ENCODE assay signal across 12 cellular contexts in the genomic region with DNA sequence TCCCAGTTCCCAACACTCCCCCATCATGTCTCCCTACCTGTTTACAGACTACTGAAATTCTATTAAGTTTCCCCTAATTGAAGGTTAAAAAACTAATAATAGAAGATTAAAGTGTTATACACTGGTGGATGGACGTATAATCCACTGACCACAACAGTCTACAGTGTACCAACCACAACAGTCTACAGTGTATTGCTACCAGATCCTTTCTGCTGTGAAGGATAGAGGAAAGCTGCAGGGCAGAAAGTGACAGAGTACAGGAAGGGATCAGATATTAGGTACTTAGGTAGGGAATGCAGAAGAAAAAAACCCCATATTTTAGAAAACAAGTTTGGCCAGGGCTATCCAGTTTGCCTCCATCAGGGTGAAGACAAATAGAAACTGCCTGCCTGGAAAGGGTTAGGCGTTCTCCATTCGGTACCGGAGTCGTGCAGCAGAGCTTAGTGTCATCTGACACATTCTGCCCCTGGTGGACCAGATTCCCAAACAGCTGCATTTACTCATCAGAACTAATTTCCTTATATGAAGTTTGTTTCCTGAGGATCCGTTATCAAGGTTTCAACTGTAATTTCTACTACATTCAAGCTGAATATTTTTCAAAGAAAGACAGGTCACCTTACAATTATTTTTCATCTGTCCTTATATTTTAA. TPM values are rescaled to one million over a fixed set of nuclear protein-coding genes. Genes with fewer than 3 reads are reported as not detected.
A peak's percentile ranks its signal among the peaks of the same experiment; 100 is the strongest.
DNase-seq lines count a peak whose midpoint lies in the region; ATAC-seq and TF ChIP-seq lines count a peak whose summit lies in the region.
"Had no signal": no experiment of that assay in that cellular context is flagged by ENCODE, and none has a peak within 500 bp of the region (broad histone marks: within the 10 kb centered on the region; RNA-seq: fewer than 3 reads in every experiment).

No MANE protein-coding gene starts in this region.

- H3K27me3 ChIP-seq in gastroesophageal sphincter, result no peaks in the 10 kb centered on the region

- peak overlapping the region in 2 of 4 donors; percentile 9 to 11 for H3K27ac ChIP-seq in gastroesophageal sphincter
- H3K27ac ChIP-seq: prostate gland had no signal

- no peak for TF ChIP-seq POLR2A in gastroesophageal sphincter (IDR thresholded peaks at IDR 0.05)

- peak in 3 of 4 experiments; percentile 30 to 45 (median 33) for TF ChIP-seq CTCF in gastroesophageal sphincter (IDR thresholded peaks at IDR 0.05)

- peaks cover 4 to 77% (median 8%) of the 10 kb centered on the region in 3 donors for H3K4me1 ChIP-seq in gastroesophageal sphincter
- H3K4me1 ChIP-seq: prostate gland had no signal

- H3K9me3 ChIP-seq in gastroesophageal sphincter, result no peaks in the 10 kb centered on the region
- H3K9me3 ChIP-seq: prostate gland had no signal

- H3K36me3 ChIP-seq in gastroesophageal sphincter, result peaks cover 0 to 26% of the 10 kb centered on the region in 2 donors
- H3K36me3 ChIP-seq: prostate gland had no signal

- ATAC-seq in gastroesophageal sphincter, result peak; percentile 68
- ATAC-seq in HG02763 (IDR thresholded peaks at IDR 0.05; ENCODE audit: unreplicated experiment), result no peak

- TF ChIP-seq EP300 in gastroesophageal sphincter (IDR thresholded peaks at IDR 0.05), result no peak

- H3K4me3 ChIP-seq in gastroesophageal sphincter, result no peak overlapping the region
- H3K4me3 ChIP-seq: prostate gland had no signal

- 9 to 12% methylated on average over 5 to 6 of the region's 6 CpGs for WGBS in gastroesophageal sphincter (ENCODE audit: low coverage in 1 of 2), 2 donors

- peak; percentile 66 for DNase-seq in AG20443 (ENCODE audit: low spot score)
- DNase-seq in amniotic epithelial cell (ENCODE audit: low read depth), result peak; percentile 22
- DNase-seq in nucleus accumbens (lab: John Stamatoyannopoulos, UW), result peak in 35 of 56 donors; percentile 4 to 65 (median 39)
- no peak for DNase-seq in SHP77 treated with DMSO at 0.1 percent for 48 hours (lab: John Stamatoyannopoulos, UW)
- DNase-seq in epidermal melanocyte (ENCODE audit: insufficient read length, low spot score), result no peak
- no peak for DNase-seq in iPS-NIHi7 (ENCODE audit: extremely low spot score)
- DNase-seq: CD4-positive, alpha-beta T cell; kidney glomerular epithelial cell; NCI-H1417 treated with DMSO at 0.1 percent for 48 hours had no signal

RNA-seq across cellular contexts. Expression of a gene that starts 49.9 kb away (rescaled TPM):
- 10 to 100 TPM; 30.7 to 59.3 (median 42.1) TPM for total RNA-seq in gastroesophageal sphincter

Comparison
In these comparisons a context has a peak if more than half of its experiments do, and no peak if none do; other contexts are left out.
1. DNase-seq: peak in AG20443 (single experiment), amniotic epithelial cell (single experiment) and nucleus accumbens (35 of 56); none in SHP77 treated with DMSO at 0.1 percent for 48 hours (single experiment), epidermal melanocyte (single experiment) and iPS-NIHi7 (single experiment).